10 cellular contexts compared by ENCODE assay signal in genomic region chr19:5789886-5790572, GRCh38. TPM values are rescaled to one million over a fixed set of nuclear protein-coding genes. Genes with fewer than 3 reads are reported as not detected.
DNase-seq lines count a peak whose midpoint lies in the region; ATAC-seq, FAIRE-seq and TF ChIP-seq lines count a peak whose summit lies in the region.
"Had no signal": no experiment of that assay in that cellular context is flagged by ENCODE, and none has a peak within 500 bp of the region (broad histone marks: within the 10 kb centered on the region; RNA-seq: fewer than 3 reads in every experiment).

No MANE protein-coding gene starts in this region.

- H3K4me1 Mint-ChIP-seq in Caco-2 (ENCODE audit: low read depth, unreplicated experiment), result no peaks in the 10 kb centered on the region

- H3K4me3 Mint-ChIP-seq in Caco-2 (ENCODE audit: unreplicated experiment), result peak overlapping the region; percentile 98

- no peak for TF ChIP-seq CTCF in Caco-2 (IDR thresholded peaks at IDR 0.05; ENCODE audit: insufficient read depth in 1 of 2, low read depth in 1 of 2, low read length in 1 of 2, severe bottlenecking in 1 of 2, unreplicated experiment in 1 of 2)
- no peak for TF ChIP-seq CTCF in RWPE1 (conservative IDR thresholded peaks at IDR 0.05; ENCODE audit: low read depth)
- no peak for TF ChIP-seq CTCF in pancreas (IDR thresholded peaks at IDR 0.05)

- H3K36me3 ChIP-seq in Caco-2 (ENCODE audit: control insufficient read depth, insufficient read depth, low read length), result peaks cover 4% of the 10 kb centered on the region; the same call in 1 of the 2 replicates
- peaks cover 9 to 46% (median 30%) of the 10 kb centered on the region in 3 donors for H3K36me3 ChIP-seq in pancreas

- H3K27me3 ChIP-seq in Caco-2 (replicated peaks; ENCODE audit: control insufficient read depth, insufficient read depth, low read length) (no peaks in the 10 kb centered on the region), pancreas (no peaks in the 10 kb centered on the region)

- POLR2A ChIA-PET in Caco-2 (lab: Charles Lee) (interaction anchor here (0.5 to 0.7 kb wide), 2 partner anchors 16 to 19 kb away, joined by 3 to 4 read pairs; no protein-coding TSS in a partner anchor), RWPE1 (lab: Yijun Ruan, JAX; ENCODE audit: low non-redundant PET) (interaction anchor here (0.9 kb wide), 1 partner anchor 114 kb away, joined by 3 read pairs; no protein-coding TSS in a partner anchor)

- DNase-seq in Caco-2 (no peak), RWPE1 (ENCODE audit: low spot score) (peak; percentile 59), pancreas (peak in 1 of 6 donors; percentile 57), T1000 (lab: John Stamatoyannopoulos, UW) (no peak)
- DNase-seq in stimulated activated CD4-positive, alpha-beta T cell treated with anti-CD3 and anti-CD28 coated beads, Interleukin-12 subunit alpha, Interleukin-12 subunit beta, amount 100 ng/mL, for 4 hours, result no peak

- H3K27ac ChIP-seq in RWPE1 (peak overlapping the region; percentile 97), pancreas (peak overlapping the region; percentile 81 to 99 (median 95))

- peak overlapping the region; percentile 86 for H3K4me3 ChIP-seq in Caco-2 (ENCODE audit: low read depth, low read length)
- peak overlapping the region; percentile 33 to 96 (median 68) for H3K4me3 ChIP-seq in pancreas

- FAIRE-seq in pancreas (lab: Jason Lieb, UNC), result no peak

- CTCF ChIA-PET in Caco-2 (lab: Charles Lee) (interaction anchor here (0.5 to 1.9 kb wide), 2 partner anchors 12 to 14 kb away, joined by 4 to 11 read pairs; no protein-coding TSS in a partner anchor), RWPE1 (lab: Yijun Ruan, JAX) (interaction anchor here (0.6 to 2.8 kb wide), 4 partner anchors 14 to 100 kb away, joined by 3 to 13 read pairs (median 5); partner anchors contain the start of genes NRTN and RPL36)

- ATAC-seq in esophagus mucosa, result peak; percentile 63
- no peak for ATAC-seq in pancreas
- ATAC-seq in GM18867 (IDR thresholded peaks at IDR 0.05; ENCODE audit: unreplicated experiment), result no peak
- no peak for ATAC-seq in GM18907 (IDR thresholded peaks at IDR 0.05; ENCODE audit: unreplicated experiment)

- BruUV-seq in Caco-2 (replicated peaks; lab: Mats Ljungman, UMichigan), result no TSS peak

- peaks cover 54% of the 10 kb centered on the region for H3K36me3 Mint-ChIP-seq in Caco-2 (ENCODE audit: insufficient read depth, unreplicated experiment)

- no peaks in the 10 kb centered on the region for H3K27me3 Mint-ChIP-seq in Caco-2 (ENCODE audit: insufficient read depth, unreplicated experiment)

- H3K9me3 Mint-ChIP-seq in Caco-2 (ENCODE audit: unreplicated experiment), result no peaks in the 10 kb centered on the region

- no peaks in the 10 kb centered on the region for H3K9me3 ChIP-seq in Caco-2
- no peaks in the 10 kb centered on the region for H3K9me3 ChIP-seq in pancreas

- 68 to 74% methylated on average over 27 of the region's 27 CpGs for WGBS in pancreas, 2 donors

- H3K4me1 ChIP-seq in Caco-2 (no peaks in the 10 kb centered on the region), pancreas (peaks cover 0 to 5% (median 0%) of the 10 kb centered on the region in 3 donors)

- peak overlapping the region; percentile 100 for H3K27ac Mint-ChIP-seq in Caco-2 (ENCODE audit: unreplicated experiment)

- intact Hi-C loops in Caco-2 (cut with micrococcal nuclease; ENCODE audit: unreplicated experiment), result loop anchor here (1.0 to 5.0 kb wide), 3 partner anchors 17 to 110 kb away; partner anchors contain the start of genes CATSPERD, LONP1 and MICOS13
- intact Hi-C loops in pancreas (cut with DNase I), result no loop called here

RNA-seq across cellular contexts. Expression of gene DUS3L, which starts 0.9 kb away (rescaled TPM):
- total RNA-seq in Caco-2 (2022), result 73.3 and 75.4 TPM in 2 replicates
- total RNA-seq in esophagus mucosa, result 24.2 TPM
- total RNA-seq in pancreas, result 10 to 100 TPM; 14.8 to 29.2 (median 20.2) TPM
- 10 to 100 TPM; 61.2 to 66.6 TPM for polyA plus RNA-seq in pancreas

RNA-seq across cellular contexts. Expression of gene PRR22, which starts 5.5 kb away (rescaled TPM):
- total RNA-seq in Caco-2 (2022) (7.1 TPM in 2 replicates), esophagus mucosa (1.8 TPM), pancreas (1 to 10 TPM in 5 of 6 donors, under 1 TPM in 1; 0.61 to 3.1 (median 1.5) TPM)
- 10 to 100 TPM; 18.7 to 25.9 TPM for polyA plus RNA-seq in pancreas

RNA-seq across cellular contexts. Expression of gene NRTN, which starts 14.8 kb away (rescaled TPM):
- 2.6 and 3.9 TPM in 2 replicates for total RNA-seq in Caco-2 (2022)
- 2.7 TPM for total RNA-seq in esophagus mucosa
- total RNA-seq in pancreas, result 10 to 100 TPM in 4 of 6 donors, 1 to 10 TPM in 2; 5.0 to 15.2 (median 11.5) TPM
- polyA plus RNA-seq in pancreas, result 1 to 10 TPM; 5.0 to 8.5 TPM
- total RNA-seq: myocyte had no signal

RNA-seq across cellular contexts. Expression of gene FUT6, which starts 49.5 kb away (rescaled TPM):
- total RNA-seq in Caco-2 (2022), result not detected in 2 replicates
- total RNA-seq in esophagus mucosa, result 56.9 TPM
- total RNA-seq in pancreas, result 1 to 10 TPM; 1.9 to 8.7 (median 2.8) TPM
- 1 to 10 TPM; 2.9 to 4.0 TPM for polyA plus RNA-seq in pancreas
- total RNA-seq: myocyte; T-helper 1 cell treated with Interleukin-12 subunit alpha and Interleukin-12 subunit beta and Interleukin-4 antibody, amounts not matched to agents 30 ng/mL and 1 ng/mL, for 36 hours had no signal
